ENCODE assay signal across 9 cellular contexts in genomic region chr6:90411292-90411781, GRCh38.
A peak's percentile ranks its signal among the peaks of the same experiment; 100 is the strongest.
DNase-seq lines count a peak whose midpoint lies in the region; ATAC-seq and TF ChIP-seq lines count a peak whose summit lies in the region.
"Had no signal": no experiment of that assay in that cellular context is flagged by ENCODE, and none has a peak within 500 bp of the region (broad histone marks: within the 10 kb centered on the region; RNA-seq: fewer than 3 reads in every experiment).

No MANE protein-coding gene starts in this region.

- no peak overlapping the region for H3K4me3 Mint-ChIP-seq in type B pancreatic cell

- ATAC-seq in GM18868 (IDR thresholded peaks at IDR 0.05; ENCODE audit: unreplicated experiment) = peak; percentile 93
- ATAC-seq in HG02840 (IDR thresholded peaks at IDR 0.05; ENCODE audit: low FRiP score, unreplicated experiment) = peak; percentile 95
- no peak for ATAC-seq in left lung
- ATAC-seq in SK-N-SH treated with all-trans-retinoic acid at 6 μM for 48 hours = no peak

- peaks cover 5% of the 10 kb centered on the region for H3K27me3 Mint-ChIP-seq in type B pancreatic cell

- peaks cover 6% of the 10 kb centered on the region for H3K4me1 Mint-ChIP-seq in type B pancreatic cell (ENCODE audit: unreplicated experiment)

- intact Hi-C loops in left lung (cut with DNase I) = no loop called here

- no peak for TF ChIP-seq CTCF in type B pancreatic cell (conservative IDR thresholded peaks at IDR 0.05)
- no peak for TF ChIP-seq CTCF in left lung (IDR thresholded peaks at IDR 0.05)

- no peaks in the 10 kb centered on the region for H3K36me3 Mint-ChIP-seq in type B pancreatic cell

- no peaks in the 10 kb centered on the region for H3K9me3 Mint-ChIP-seq in type B pancreatic cell
- H3K9me3 Mint-ChIP-seq: IgD-negative memory B cell had no signal

- no peaks in the 10 kb centered on the region for H3K9me3 ChIP-seq in left lung

- H3K4me3 ChIP-seq in left lung = no peak overlapping the region

- peak; percentile 91 for DNase-seq in RPMI8226
- DNase-seq in central memory CD4-positive, alpha-beta T cell = peak; percentile 60
- no peak for DNase-seq in type B pancreatic cell (ENCODE audit: extremely low spot score, unreplicated experiment)
- DNase-seq in left lung = no peak
- no peak for DNase-seq in kidney glomerular epithelial cell (lab: John Stamatoyannopoulos, UW)

- H3K4me1 ChIP-seq in left lung = peaks cover 0 to 5% of the 10 kb centered on the region in 2 donors

- no peak overlapping the region for H3K27ac ChIP-seq in left lung

- peaks cover 0 to 5% of the 10 kb centered on the region in 2 donors for H3K27me3 ChIP-seq in left lung

- H3K27ac Mint-ChIP-seq in type B pancreatic cell = peak overlapping the region; percentile 82

- no peaks in the 10 kb centered on the region for H3K36me3 ChIP-seq in left lung

TF ChIP-seq in SK-N-SH treated with all-trans-retinoic acid at 6 μM for 48 hours, 23 proteins besides CTCF, POLR2A, EP300 and RAD21:
- TF ChIP-seq OSR1 (CRISPR knock-in tag; IDR thresholded peaks at IDR 0.05) (no peak), BACH2 (CRISPR knock-in tag; IDR thresholded peaks at IDR 0.05; ENCODE audit: borderline replicate concordance) (no peak), SNAI2 (CRISPR knock-in tag; IDR thresholded peaks at IDR 0.05) (no peak), ZC3H10 (CRISPR knock-in tag; IDR thresholded peaks at IDR 0.05) (no peak), ZFP3 (CRISPR knock-in tag; IDR thresholded peaks at IDR 0.05) (no peak)

Comparison
In these comparisons a context has a peak if more than half of its experiments do, and no peak if none do; other contexts are left out.
1. ATAC-seq: peak in GM18868 (single experiment) and HG02840 (single experiment); none in left lung (single experiment) and SK-N-SH treated with all-trans-retinoic acid at 6 μM for 48 hours (single experiment).
2. DNase-seq: peak in RPMI8226 (single experiment) and central memory CD4-positive, alpha-beta T cell (single experiment); none in type B pancreatic cell (single experiment), left lung (0 of 2) and kidney glomerular epithelial cell (single experiment).